ENCODE assay signal across 23 cellular contexts in genomic region chr1:24945354-24946326, GRCh38. TPM values are rescaled to one million over a fixed set of nuclear protein-coding genes. Genes with fewer than 3 reads are reported as not detected.
A peak's percentile ranks its signal among the peaks of the same experiment; 100 is the strongest.
DNase-seq lines count a peak whose midpoint lies in the region; ATAC-seq, FAIRE-seq and TF ChIP-seq lines count a peak whose summit lies in the region.
"Had no signal": no experiment of that assay in that cellular context is flagged by ENCODE, and none has a peak within 500 bp of the region (broad histone marks: within the 10 kb centered on the region; RNA-seq: fewer than 3 reads in every experiment).

No MANE protein-coding gene starts in this region.

- FAIRE-seq in H1 (lab: Jason Lieb, UNC) = no peak

- H3K4ac ChIP-seq in H1 (replicated peaks; ENCODE audit: insufficient read length, low read depth, low read length) = no peak overlapping the region

- no peaks in the 10 kb centered on the region for H3K9me3 ChIP-seq in SK-N-SH
- H3K9me3 ChIP-seq in H1 (ENCODE audit: insufficient read depth in 2 of 2, low read depth in 1 of 2, low read length in 1 of 2) = no peaks in the 10 kb centered on the region
- H3K9me3 ChIP-seq in right atrium auricular region = no peaks in the 10 kb centered on the region
- H3K9me3 ChIP-seq: MG63, SJCRH30 had no signal

- H3K27me3 Mint-ChIP-seq in stimulated activated naive CD8-positive, alpha-beta T cell treated with anti-CD3 and anti-CD28 coated beads, Interleukin-15, Interleukin-2, amounts not matched to agents 100 ng/mL and 50 ng/mL, for 24 hours = no peaks in the 10 kb centered on the region
- H3K27me3 Mint-ChIP-seq: IgD-negative memory B cell had no signal

- no peak overlapping the region for H3K4me3 ChIP-seq in SK-N-SH (ENCODE audit: low read depth in 2 of 2, low read length in 1 of 2)
- no peak overlapping the region for H3K4me3 ChIP-seq in H1 (ENCODE audit: extremely low read depth in 1 of 4, insufficient read depth in 2 of 4, low read depth in 3 of 4, low read length in 4 of 4)
- no peak overlapping the region for H3K4me3 ChIP-seq in right atrium auricular region
- H3K4me3 ChIP-seq: MG63, SJCRH30 had no signal

- no peaks in the 10 kb centered on the region for H3K23me2 ChIP-seq in H1 (ENCODE audit: low read depth, low read length)

- H3K4me1 Mint-ChIP-seq in stimulated activated naive CD8-positive, alpha-beta T cell treated with anti-CD3 and anti-CD28 coated beads, Interleukin-15, Interleukin-2, amounts not matched to agents 100 ng/mL and 50 ng/mL, for 24 hours (ENCODE audit: low read depth) = peaks cover 72% of the 10 kb centered on the region

- H3K27ac ChIP-seq in SK-N-SH (ENCODE audit: low read depth in 2 of 2, low read length in 1 of 2) = no peak overlapping the region
- H3K27ac ChIP-seq in H1 (ENCODE audit: low read depth, low read length) = no peak overlapping the region
- H3K27ac ChIP-seq in right atrium auricular region = no peak overlapping the region
- H3K27ac ChIP-seq: HL-60, SJCRH30 had no signal

- no peak overlapping the region for H2AFZ ChIP-seq in SK-N-SH (ENCODE audit: low read depth)
- no peak overlapping the region for H2AFZ ChIP-seq in H1 (ENCODE audit: low read length)

- H2BK5ac ChIP-seq in H1 (ENCODE audit: low read depth, low read length) = no peak overlapping the region

- TF ChIP-seq CTCF in SK-N-SH (IDR thresholded peaks at IDR 0.05) (no peak), H1 (IDR thresholded peaks at IDR 0.05; ENCODE audit: control extremely low read depth in 1 of 3, insufficient read depth in 1 of 3, low read depth in 1 of 3, low read length in 3 of 3) (no peak), right atrium auricular region (IDR thresholded peaks at IDR 0.05) (no peak)

- no peak overlapping the region for H3K14ac ChIP-seq in H1 (ENCODE audit: insufficient read length)

- no peak overlapping the region for H3K4me3 Mint-ChIP-seq in stimulated activated naive CD8-positive, alpha-beta T cell treated with anti-CD3 and anti-CD28 coated beads, Interleukin-15, Interleukin-2, amounts not matched to agents 100 ng/mL and 50 ng/mL, for 24 hours
- H3K4me3 Mint-ChIP-seq: CD14-positive monocyte, H9, IgD-negative memory B cell had no signal

- POLR2A ChIA-PET in SK-N-SH (lab: Yijun Ruan, JAX) (no interaction called here), H1 (lab: Charles Lee; ENCODE audit: partially characterized antibody) (no interaction called here)

- H3K4me1 ChIP-seq in SK-N-SH (ENCODE audit: control insufficient read depth in 1 of 2, insufficient read depth in 2 of 2, low read depth in 1 of 2, low read length in 1 of 2) (no peaks in the 10 kb centered on the region; a peak in 1 of 4 replicates), H1 (replicated peaks in 1 of 4; ENCODE audit: control insufficient read depth in 3 of 4, insufficient read depth in 4 of 4, low read length in 3 of 4) (peaks cover 0 to 16% (median 8%) of the 10 kb centered on the region in 4 experiments; a peak in 5 of 7 replicates), right atrium auricular region (no peaks in the 10 kb centered on the region)
- H3K4me1 ChIP-seq: SJCRH30 had no signal

- H4K8ac ChIP-seq in H1 (ENCODE audit: extremely low read depth, insufficient read depth, low read length) = no peak overlapping the region

- TF ChIP-seq EP300 in SK-N-SH (IDR thresholded peaks at IDR 0.05; ENCODE audit: borderline replicate concordance in 1 of 2, low read depth in 1 of 2, low read length in 1 of 2) (no peak), H1 (IDR thresholded peaks at IDR 0.05; ENCODE audit: borderline replicate concordance in 1 of 2, low read depth in 2 of 2, low read length in 2 of 2) (no peak)

- peak overlapping the region; percentile 57 for H3K27ac Mint-ChIP-seq in stimulated activated naive CD8-positive, alpha-beta T cell treated with anti-CD3 and anti-CD28 coated beads, Interleukin-15, Interleukin-2, amounts not matched to agents 100 ng/mL and 50 ng/mL, for 24 hours
- H3K27ac Mint-ChIP-seq: CD14-positive monocyte, H9 had no signal

- H3F3A ChIP-seq in SK-N-SH (replicated peaks; ENCODE audit: insufficient read depth) = no peaks in the 10 kb centered on the region

- WGBS in SK-N-SH (ENCODE audit: low lambda C conversion rate) = 63% methylated on average over 10 of the region's 10 CpGs
- WGBS in H1 (ENCODE audit: extremely low coverage in 1 of 2, insufficient coverage in 1 of 2, insufficient read length in 1 of 2, insufficient replicate concordance in 2 of 2, low coverage in 1 of 2, low lambda C conversion rate in 2 of 2, missing lambda C conversion rate in 1 of 2), 2 experiments = 88% methylated on average over 10 of the region's 10 CpGs; no CpG with 5 or more reads in 1 of the 2 experiments

- ATAC-seq in stimulated activated naive CD8-positive, alpha-beta T cell treated with anti-CD3 and anti-CD28 coated beads, Interleukin-15, Interleukin-2, amounts not matched to agents 100 U/mL and 50 U/mL, for 24 hours = no peak
- ATAC-seq: Panc1 had no signal

- no peaks in the 10 kb centered on the region for H3K79me2 ChIP-seq in SK-N-SH (ENCODE audit: insufficient read depth)
- H3K79me2 ChIP-seq in H1 (ENCODE audit: control insufficient read depth in 1 of 2, insufficient read depth in 2 of 2, low read length in 2 of 2) = no peaks in the 10 kb centered on the region

- TF ChIP-seq RAD21 in SK-N-SH (IDR thresholded peaks at IDR 0.05; ENCODE audit: low read length) (no peak), H1 (IDR thresholded peaks at IDR 0.05 in 1 of 2, conservative IDR thresholded peaks at IDR 0.05 in 1 of 2; ENCODE audit: low read depth in 2 of 2, low read length in 2 of 2) (no peak)

- H3K23ac ChIP-seq in H1 (ENCODE audit: insufficient read length) = no peak overlapping the region

- H2BK15ac ChIP-seq in H1 (ENCODE audit: low read length) = no peak overlapping the region

- H3K18ac ChIP-seq in H1 (ENCODE audit: extremely low read depth, low read length) = no peak overlapping the region

- H3K9ac ChIP-seq in SK-N-SH (no peak overlapping the region), H1 (replicated peaks in 1 of 4; ENCODE audit: extremely low read depth in 1 of 4, low read depth in 3 of 4, low read length in 3 of 4) (no peak overlapping the region)

- H4K20me1 ChIP-seq in SK-N-SH (ENCODE audit: insufficient read depth) (no peaks in the 10 kb centered on the region), H1 (replicated peaks in 1 of 2; ENCODE audit: control insufficient read depth in 1 of 2, insufficient read depth in 2 of 2, low read length in 2 of 2) (no peaks in the 10 kb centered on the region)

- H4K5ac ChIP-seq in H1 (ENCODE audit: insufficient read length, low read depth, low read length) = no peak overlapping the region

- no peak overlapping the region for H3K4me2 ChIP-seq in SK-N-SH
- H3K4me2 ChIP-seq in H1 (ENCODE audit: insufficient read depth in 1 of 2, low read depth in 2 of 2, low read length in 2 of 2) = no peak overlapping the region

- no peak overlapping the region for H3K56ac ChIP-seq in H1 (replicated peaks; ENCODE audit: insufficient read length, low read depth, low read length)

- no peak overlapping the region for H2AK5ac ChIP-seq in H1 (ENCODE audit: low read depth, low read length)

- CTCF ChIA-PET in SK-N-SH (lab: Yijun Ruan, JAX) = interaction anchor here (1.1 to 6.6 kb wide), 4 partner anchors 13 to 97 kb away, joined by 4 to 42 read pairs (median 5); partner anchors contain the start of gene RUNX3
- CTCF ChIA-PET in H1 (lab: Charles Lee; ENCODE audit: partially characterized antibody) = interaction anchor here (1.5 to 3.4 kb wide), 2 partner anchors 9 to 13 kb away, joined by 6 to 19 read pairs; no protein-coding TSS in a partner anchor

- no peak overlapping the region for H2BK120ac ChIP-seq in H1 (replicated peaks; ENCODE audit: low read depth, low read length)

- H2BK12ac ChIP-seq in H1 (ENCODE audit: low read depth, low read length) = no peak overlapping the region

- H3K27me3 ChIP-seq in SK-N-SH (ENCODE audit: insufficient read depth) (no peaks in the 10 kb centered on the region; the same call in 1 of the 2 replicates), H1 (replicated peaks in 1 of 4; ENCODE audit: control insufficient read depth in 3 of 4, extremely low read depth in 1 of 4, insufficient read depth in 3 of 4, low read length in 3 of 4) (no peaks in the 10 kb centered on the region), right atrium auricular region (no peaks in the 10 kb centered on the region)
- H3K27me3 ChIP-seq: MG63 had no signal

- TF ChIP-seq POLR2A in H1 (IDR thresholded peaks at IDR 0.05; ENCODE audit: control extremely low read depth in 1 of 2, low read depth in 2 of 2, low read length in 2 of 2) = no peak

- no peak overlapping the region for H4K91ac ChIP-seq in H1 (replicated peaks; ENCODE audit: insufficient read length, low read length)

- no peak for DNase-seq in stimulated activated naive CD8-positive, alpha-beta T cell treated with anti-CD3 and anti-CD28 coated beads, Interleukin-15, Interleukin-2, amounts not matched to agents 100 U/mL and 50 U/mL, for 24 hours
- DNase-seq in SK-N-SH = peak; percentile 49
- no peak for DNase-seq in H1 (ENCODE audit: low read depth in 1 of 2, low spot score in 2 of 2)
- DNase-seq in NCI-H1930 (lab: John Stamatoyannopoulos, UW) = no peak
- no peak for DNase-seq in NCI-H226
- DNase-seq in right atrium auricular region (ENCODE audit: low spot score) = no peak
- DNase-seq: ACHN, COR-L47, DMS 273 treated with DMSO at 0.1 percent for 48 hours, DND-41, H9, Kasumi-1, MG63, NCI-H1048, NCI-H1436 treated with DMSO at 0.1 percent for 48 hours, NCI-H2081, SJCRH30 had no signal

- no peaks in the 10 kb centered on the region for H3K9me2 ChIP-seq in SK-N-SH

- H3K36me3 ChIP-seq in SK-N-SH (replicated peaks in 1 of 2; ENCODE audit: control insufficient read depth in 1 of 2, insufficient read depth in 2 of 2, low read length in 1 of 2) (no peaks in the 10 kb centered on the region), H1 (ENCODE audit: control insufficient read depth in 2 of 4, insufficient read depth in 4 of 4, low read length in 3 of 4) (no peaks in the 10 kb centered on the region), right atrium auricular region (no peaks in the 10 kb centered on the region)
- H3K36me3 ChIP-seq: MG63, SJCRH30 had no signal

- no peaks in the 10 kb centered on the region for H3K79me1 ChIP-seq in H1 (ENCODE audit: low read depth, low read length)

- no peaks in the 10 kb centered on the region for H3K9me3 Mint-ChIP-seq in stimulated activated naive CD8-positive, alpha-beta T cell treated with anti-CD3 and anti-CD28 coated beads, Interleukin-15, Interleukin-2, amounts not matched to agents 100 ng/mL and 50 ng/mL, for 24 hours
- H3K9me3 Mint-ChIP-seq: CD14-positive monocyte, H9, IgD-negative memory B cell had no signal

- H3K36me3 Mint-ChIP-seq in stimulated activated naive CD8-positive, alpha-beta T cell treated with anti-CD3 and anti-CD28 coated beads, Interleukin-15, Interleukin-2, amounts not matched to agents 100 ng/mL and 50 ng/mL, for 24 hours (ENCODE audit: low read depth) = peaks cover 73% of the 10 kb centered on the region
- H3K36me3 Mint-ChIP-seq: CD14-positive monocyte, IgD-negative memory B cell had no signal

- no peak overlapping the region for H2BK20ac ChIP-seq in H1 (ENCODE audit: low read length)

RNA-seq across cellular contexts. Expression of gene RUNX3, which starts 15.6 kb away (rescaled TPM):
- not detected in 2 replicates for polyA plus RNA-seq in SK-N-SH (2012; rRNA removed)
- polyA plus RNA-seq in SK-N-SH (2012; cell fraction: cytosol; rRNA removed) = not detected in 2 replicates
- not detected in 2 replicates for polyA plus RNA-seq in SK-N-SH (2012; cell fraction: nucleus; rRNA removed)
- 0.48 and 0.82 TPM in 2 replicates for total RNA-seq in H1 (2021; fragmentation: NEBNext Ultra II Directional; extraction: Animal tissue kit (Norgen Biotek cat#: 25700))
- 0.49 and 0.62 TPM in 2 replicates for polyA plus RNA-seq in H1 (2011; rRNA removed)
- polyA plus RNA-seq in H1 (2011; cell fraction: cytosol; rRNA removed) = 0.44 TPM
- polyA plus RNA-seq in H1 (2011; cell fraction: nucleus; rRNA removed) = 0.70 TPM
- polyA plus RNA-seq in H1 (2012, experiment 1 of 2) = 0.33 to 1.3 TPM (median 0.64 TPM) in 4 replicates
- 0.55 TPM for polyA plus RNA-seq in H1 (2012, experiment 2 of 2)
- polyA plus RNA-seq in H1 (2013, experiment 1 of 2) = 0.61 TPM
- 0.52 TPM for polyA plus RNA-seq in H1 (2013, experiment 2 of 2)
- polyA minus RNA-seq in H1 (2011; rRNA and poly(A)+ RNA removed) = 0.13 TPM in 1 of 2 replicates, not detected in the other
- polyA minus RNA-seq in H1 (2011; cell fraction: cytosol; rRNA and poly(A)+ RNA removed) = 1.5 TPM
- 0.30 TPM for polyA minus RNA-seq in H1 (2011; cell fraction: nucleus; rRNA and poly(A)+ RNA removed)
- total RNA-seq in right atrium auricular region = 1 to 10 TPM in 1 of 2 donors, under 1 TPM in 1; 0.48 to 2.3 TPM
- total RNA-seq: NCI-H460 had no signal
